11 cellular contexts compared by ENCODE assay signal in genomic region chr20:37299718-37300529, GRCh38. TPM values are rescaled to one million over a fixed set of nuclear protein-coding genes. Genes with fewer than 3 reads are reported as not detected.
DNase-seq lines count a peak whose midpoint lies in the region; TF ChIP-seq lines count a peak whose summit lies in the region.
"Had no signal": no experiment of that assay in that cellular context is flagged by ENCODE, and none has a peak within 500 bp of the region (broad histone marks: within the 10 kb centered on the region; RNA-seq: fewer than 3 reads in every experiment).

No MANE protein-coding gene starts in this region.

- no peaks in the 10 kb centered on the region for H4K20me1 ChIP-seq in H9 (ENCODE audit: control insufficient read depth, insufficient read depth, insufficient read length)

- TF ChIP-seq POLR2A in stomach (IDR thresholded peaks at IDR 0.05) = no peak
- TF ChIP-seq POLR2A in testis (IDR thresholded peaks at IDR 0.05) = no peak

- H3K27me3 ChIP-seq in H9 (ENCODE audit: insufficient read depth, low read length) (no peaks in the 10 kb centered on the region), cardiac muscle cell (no peaks in the 10 kb centered on the region), stomach (no peaks in the 10 kb centered on the region), testis (no peaks in the 10 kb centered on the region)

- H2BK20ac ChIP-seq in H9 (ENCODE audit: low read depth, low read length, poor library complexity, severe bottlenecking) = no peak overlapping the region

- peaks cover 15 to 16% of the 10 kb centered on the region in 2 experiments for H3K4me1 Mint-ChIP-seq in H9

- no peak overlapping the region for H3K23ac ChIP-seq in H9 (ENCODE audit: insufficient read length, low read depth, low read length)

- no peak overlapping the region for H2AFZ ChIP-seq in H9 (ENCODE audit: low read length)

- no peak overlapping the region for H4K91ac ChIP-seq in H9 (ENCODE audit: insufficient read length, low read depth, low read length)

- H3K79me2 ChIP-seq in H9 (ENCODE audit: insufficient read depth, low read length) = no peaks in the 10 kb centered on the region; the same call in 1 of the 2 replicates

- H3K9ac ChIP-seq in H9 (ENCODE audit: extremely low read depth, insufficient read length, low read length) = no peak overlapping the region

- TF ChIP-seq EP300 in stomach (IDR thresholded peaks at IDR 0.05) = no peak

- no peak overlapping the region for H2BK15ac ChIP-seq in H9 (ENCODE audit: low read depth, low read length)

- intact Hi-C loops in stomach (cut with DNase I; ENCODE audit: low total_unique reads) = no loop called here
- intact Hi-C loops in testis (cut with DNase I; ENCODE audit: low total_unique reads) = no loop called here

- H3K4ac ChIP-seq in H9 (ENCODE audit: low read depth, low read length) = no peak overlapping the region

- no peak overlapping the region for H3K56ac ChIP-seq in H9 (ENCODE audit: insufficient read length, low read depth, low read length)

- no peak overlapping the region for H2AK5ac ChIP-seq in H9 (ENCODE audit: insufficient read length, low read length)

- H4K8ac ChIP-seq in H9 (replicated peaks; ENCODE audit: insufficient read length, low read depth, low read length) = no peak overlapping the region

- no peak overlapping the region for H2BK120ac ChIP-seq in H9 (ENCODE audit: low read depth, low read length, poor library complexity, severe bottlenecking)

- H2BK5ac ChIP-seq in H9 (ENCODE audit: insufficient read length, low read length) = no peak overlapping the region

- H3K14ac ChIP-seq in H9 (ENCODE audit: insufficient read depth, low read length) = no peak overlapping the region

- no peaks in the 10 kb centered on the region for H3K9me3 Mint-ChIP-seq in H9

- no peak overlapping the region for H3T11ph ChIP-seq in H9 (ENCODE audit: low read length)

- H3K4me2 ChIP-seq in H9 (ENCODE audit: insufficient read depth, insufficient read length, low read length) = no peak overlapping the region

- H3K4me3 ChIP-seq in cardiac muscle cell (no peak overlapping the region), stomach (no peak overlapping the region), testis (no peak overlapping the region)

- H3K36me3 ChIP-seq in cardiac muscle cell = peaks cover 21% of the 10 kb centered on the region
- H3K36me3 ChIP-seq in stomach = peaks cover 13 to 49% (median 37%) of the 10 kb centered on the region in 4 donors
- no peaks in the 10 kb centered on the region for H3K36me3 ChIP-seq in testis (ENCODE audit: low read depth, missing control alignments)

- TF ChIP-seq CTCF in H9 (conservative IDR thresholded peaks at IDR 0.05) (no peak), cardiac muscle cell (IDR thresholded peaks at IDR 0.05; ENCODE audit: low read depth, low read length) (no peak), stomach (IDR thresholded peaks at IDR 0.05) (no peak), testis (IDR thresholded peaks at IDR 0.05) (no peak)

- H3K9me3 ChIP-seq in H9 (ENCODE audit: control insufficient read depth, low read depth, low read length) (no peaks in the 10 kb centered on the region), cardiac muscle cell (ENCODE audit: low read depth) (no peaks in the 10 kb centered on the region), stomach (no peaks in the 10 kb centered on the region), testis (no peaks in the 10 kb centered on the region)
- H3K9me3 ChIP-seq: Caco-2 had no signal

- peaks cover 2% of the 10 kb centered on the region for H3K79me1 ChIP-seq in H9 (ENCODE audit: insufficient read depth, low read depth, low read length, poor library complexity, severe bottlenecking)

- H3K27ac ChIP-seq in H9 (ENCODE audit: insufficient read length, low read depth, low read length) (no peak overlapping the region), cardiac muscle cell (peak overlapping the region; percentile 82), stomach (peak overlapping the region in 4 of 5 donors; percentile 26 to 84 (median 30)), testis (no peak overlapping the region)

- DNase-seq in H9 (no peak), astrocyte of the hippocampus (ENCODE audit: low read depth, low spot score) (peak; percentile 88), cardiac muscle cell (ENCODE audit: low read depth in 1 of 2, low spot score in 1 of 2) (peak in 1 of 2 donors; percentile 62), stomach (no peak), testis (no peak), GOT3 (lab: John Stamatoyannopoulos, UW) (no peak), NCI-H226 (no peak)
- DNase-seq: activated CD4-positive, alpha-beta T cell treated with anti-CD3 and anti-CD28 coated beads for 1 hour; cortex of kidney; stimulated activated CD4-positive, alpha-beta T cell treated with anti-CD3 and anti-CD28 coated beads, Interleukin-15, amount 100 ng/mL, for 24 hours had no signal

- no peak overlapping the region for H3K18ac ChIP-seq in H9 (ENCODE audit: insufficient read length, low read depth, low read length)

- WGBS in H9 (ENCODE audit: extremely low coverage, insufficient read length, low lambda C conversion rate) = no CpG with 5 or more reads among the region's 6 CpGs
- WGBS in stomach, 5 donors = 79 to 89% (median 86%) methylated on average over 6 of the region's 6 CpGs
- WGBS in testis, 2 donors = 68 to 75% methylated on average over 6 of the region's 6 CpGs

- H3K36me3 Mint-ChIP-seq in H9 (ENCODE audit: insufficient read depth in 1 of 3, low read depth in 3 of 3) = peaks cover 17 to 48% (median 33%) of the 10 kb centered on the region in 3 experiments

- no peaks in the 10 kb centered on the region for H3K23me2 ChIP-seq in H9 (ENCODE audit: insufficient read length, low read depth, low read length, poor library complexity, severe bottlenecking)

- H3K27ac Mint-ChIP-seq in H9 = peak overlapping the region in 2 of 3 experiments; percentile 30 to 65; a peak in 4 of 7 replicates

- H4K5ac ChIP-seq in H9 (ENCODE audit: insufficient read length, low read depth, low read length) = no peak overlapping the region

- H2BK12ac ChIP-seq in H9 (ENCODE audit: insufficient read length, low read depth, low read length) = no peak overlapping the region

- no peak overlapping the region for H3K4me3 Mint-ChIP-seq in H9

- H3K4me1 ChIP-seq in H9 (ENCODE audit: insufficient read depth, low read length) (no peaks in the 10 kb centered on the region), cardiac muscle cell (ENCODE audit: low read depth) (peaks cover 22% of the 10 kb centered on the region), stomach (peaks cover 32 to 78% (median 68%) of the 10 kb centered on the region in 4 donors), testis (peaks cover 24% of the 10 kb centered on the region)

- no peaks in the 10 kb centered on the region for H3K27me3 Mint-ChIP-seq in H9 (ENCODE audit: low read depth)

RNA-seq across cellular contexts. Expression of gene MANBAL, which starts 10.5 kb away (rescaled TPM):
- total RNA-seq in H9 (2021) (40.3 and 40.7 TPM in 2 replicates), cardiac muscle cell (27.7 and 34.7 TPM in 2 replicates), stomach (10 to 100 TPM in 3 of 5 donors, 1 to 10 TPM in 2; 2.3 to 27.5 (median 15.2) TPM), testis (10 to 100 TPM; 42.4 to 68.4 TPM)
- polyA plus RNA-seq in cardiac muscle cell (111 and 115 TPM in 2 replicates), stomach (10 to 100 TPM; 43.5 to 57.7 (median 57.5) TPM), testis (ENCODE audit: insufficient read depth, low read depth, low replicate concordance) (92.4 TPM)

RNA-seq across cellular contexts. Expression of gene GHRH, which starts 38.3 kb away (rescaled TPM):
- total RNA-seq in H9 (2021) (0.68 TPM in 1 of 2 replicates, not detected in the other), cardiac muscle cell (0.63 and 1.1 TPM in 2 replicates), stomach (not detected), testis (not detected)
- polyA plus RNA-seq in cardiac muscle cell (0.34 TPM in 1 of 2 replicates, not detected in the other), stomach (not detected), testis (ENCODE audit: insufficient read depth, low read depth, low replicate concordance) (not detected)
- total RNA-seq: Caco-2 had no signal

RNA-seq across cellular contexts. Expression of gene SRC, which starts 46.0 kb away (rescaled TPM):
- total RNA-seq in H9 (2021) = 37.5 and 44.5 TPM in 2 replicates
- 26.5 and 34.3 TPM in 2 replicates for total RNA-seq in cardiac muscle cell
- polyA plus RNA-seq in cardiac muscle cell = 26.2 and 34.7 TPM in 2 replicates
- total RNA-seq in stomach = 100 to 1,000 TPM in 1 of 5 donors, 10 to 100 TPM in 4; 31.6 to 471 (median 69.8) TPM
- 10 to 100 TPM; 40.7 to 47.4 (median 47.2) TPM for polyA plus RNA-seq in stomach
- 100 to 1,000 TPM; 143 to 179 TPM for total RNA-seq in testis
- polyA plus RNA-seq in testis (ENCODE audit: insufficient read depth, low read depth, low replicate concordance) = 90.3 TPM

Comparison
In these comparisons a context has a peak if more than half of its experiments do, and no peak if none do; other contexts are left out.
1. H3K27ac ChIP-seq: peak in cardiac muscle cell (single experiment) and stomach (4 of 5); none in H9 (single experiment) and testis (0 of 2).